In genomic region chr12:105041186-105041585, GRCh38 we compare ENCODE assay signal across 30 cellular contexts. TPM values are rescaled to one million over a fixed set of nuclear protein-coding genes. Genes with fewer than 3 reads are reported as not detected.
DNase-seq lines count a peak whose midpoint lies in the region; ATAC-seq and TF ChIP-seq lines count a peak whose summit lies in the region.
"Had no signal": no experiment of that assay in that cellular context is flagged by ENCODE, and none has a peak within 500 bp of the region (broad histone marks: within the 10 kb centered on the region; RNA-seq: fewer than 3 reads in every experiment).

No MANE protein-coding gene starts in this region.

- H3K4me1 ChIP-seq in right cardiac atrium (ENCODE audit: control insufficient read depth, insufficient read depth, low read length) (peaks cover 2% of the 10 kb centered on the region), heart right ventricle (peaks cover 0 to 5% (median 0%) of the 10 kb centered on the region in 9 donors)
- H3K4me1 ChIP-seq: colonic mucosa, prostate gland, upper lobe of right lung had no signal

- H3K36me3 Mint-ChIP-seq in activated T-helper 2 cell treated with anti-CD3 and anti-CD28 coated beads, Interferon-gamma antibody, Interleukin-2, Interleukin-4, amounts not matched to agents 10 μg/mL and 5 μg/mL and 100 μg/mL, durations not matched to agents 14 hours and 24 hours and 36 hours (ENCODE audit: low read depth): no peaks in the 10 kb centered on the region
- H3K36me3 Mint-ChIP-seq: activated naive CD4-positive, alpha-beta T cell treated with anti-CD3 and anti-CD28 coated beads, Interleukin-2, amount 50 U/mL, for 24 hours; mesothelial cell of epicardium; stimulated activated memory B cell treated with anti-CD40 and anti-IgM and Interleukin-4, amounts not matched to agents 10 μg/mL and 1 μg/mL and 100 μg/mL, for 72 hours had no signal

- ATAC-seq in right cardiac atrium: no peak
- no peak for ATAC-seq in heart right ventricle
- ATAC-seq: activated T-helper 17 cell treated with anti-CD3 and anti-CD28 coated beads, Interleukin-2, amount 50 U/mL, for 72 hours; Panc1; stimulated activated memory B cell treated with anti-CD40 and anti-IgM and Interleukin-4, amounts not matched to agents 10 μg/mL and 1 μg/mL and 100 μg/mL, for 72 hours; upper lobe of right lung had no signal

- DNase-seq in right cardiac atrium (peak in 2 of 3 donors; percentile 20 to 73), heart right ventricle (no peak), fibroblast of peridontal ligament (ENCODE audit: extremely low read depth) (peak; percentile 21), non-pigmented ciliary epithelial cell (ENCODE audit: low read depth) (peak; percentile 9), cerebellar nuclear complex (lab: John Stamatoyannopoulos, UW) (no peak), MG63 (no peak)
- DNase-seq in stimulated activated CD4-positive, alpha-beta T cell treated with anti-CD3 and anti-CD28 coated beads, Interleukin-15, amount 100 ng/mL, for 24 hours: no peak
- DNase-seq in activated T-helper 2 cell treated with anti-CD3 and anti-CD28 coated beads, Interferon-gamma antibody, Interleukin-2, Interleukin-4, amounts not matched to agents 10 μg/mL and 5 μg/mL and 100 μg/mL, durations not matched to agents 14 hours and 24 hours and 36 hours (ENCODE audit: low spot score): no peak
- DNase-seq: activated CD4-positive, alpha-beta T cell treated with anti-CD3 and anti-CD28 coated beads for 48 hours; AML-193; amniotic stem cell; CD4-positive, alpha-beta T cell; effector CD4-positive, alpha-beta T cell; Karpas-422; MV-4-11; NCI-H1436; NCI-H2107; NCI-H345; NCI-H774; SHP77 treated with DMSO at 0.1 percent for 48 hours; upper lobe of right lung; WERI-Rb-1 had no signal

- H3K9me3 ChIP-seq in right cardiac atrium (ENCODE audit: control insufficient read depth, low read length): no peaks in the 10 kb centered on the region
- H3K9me3 ChIP-seq in heart right ventricle: no peaks in the 10 kb centered on the region
- no peaks in the 10 kb centered on the region for H3K9me3 ChIP-seq in MG63
- H3K9me3 ChIP-seq: colonic mucosa, neutrophil, prostate gland, upper lobe of right lung had no signal

- TF ChIP-seq CTCF in heart right ventricle (IDR thresholded peaks at IDR 0.05): no peak

- no peak overlapping the region for H3K27ac Mint-ChIP-seq in activated T-helper 2 cell treated with anti-CD3 and anti-CD28 coated beads, Interferon-gamma antibody, Interleukin-2, Interleukin-4, amounts not matched to agents 10 μg/mL and 5 μg/mL and 100 μg/mL, durations not matched to agents 14 hours and 24 hours and 36 hours
- H3K27ac Mint-ChIP-seq: activated naive CD4-positive, alpha-beta T cell treated with anti-CD3 and anti-CD28 coated beads, Interleukin-2, amount 50 U/mL, for 24 hours; activated T-helper 17 cell treated with anti-CD3 and anti-CD28 coated beads, Interleukin-2, amount 50 U/mL, for 72 hours; CD4-positive, alpha-beta T cell; mesothelial cell of epicardium; stimulated activated memory B cell treated with anti-CD40 and anti-IgM and Interleukin-4, amounts not matched to agents 10 μg/mL and 1 μg/mL and 100 μg/mL, for 72 hours had no signal

- H3K36me3 ChIP-seq in heart right ventricle: peaks cover 0 to 11% (median 0%) of the 10 kb centered on the region in 9 donors
- peaks cover 46% of the 10 kb centered on the region for H3K36me3 ChIP-seq in MG63
- H3K36me3 ChIP-seq: colonic mucosa, neutrophil, prostate gland, upper lobe of right lung, WERI-Rb-1 had no signal

- H3K27me3 ChIP-seq in right cardiac atrium (ENCODE audit: control insufficient read depth, insufficient read depth) (no peaks in the 10 kb centered on the region), heart right ventricle (no peaks in the 10 kb centered on the region), MG63 (no peaks in the 10 kb centered on the region)
- H3K27me3 ChIP-seq: colonic mucosa, neutrophil, upper lobe of right lung had no signal

- H3K27me3 Mint-ChIP-seq in activated T-helper 2 cell treated with anti-CD3 and anti-CD28 coated beads, Interferon-gamma antibody, Interleukin-2, Interleukin-4, amounts not matched to agents 10 μg/mL and 5 μg/mL and 100 μg/mL, durations not matched to agents 14 hours and 24 hours and 36 hours (ENCODE audit: low read depth): no peaks in the 10 kb centered on the region
- H3K27me3 Mint-ChIP-seq: activated naive CD4-positive, alpha-beta T cell treated with anti-CD3 and anti-CD28 coated beads, Interleukin-2, amount 50 U/mL, for 24 hours; activated T-helper 17 cell treated with anti-CD3 and anti-CD28 coated beads, Interleukin-2, amount 50 U/mL, for 72 hours; CD4-positive, alpha-beta T cell; stimulated activated memory B cell treated with anti-CD40 and anti-IgM and Interleukin-4, amounts not matched to agents 10 μg/mL and 1 μg/mL and 100 μg/mL, for 72 hours had no signal

- H3K4me1 Mint-ChIP-seq in activated T-helper 2 cell treated with anti-CD3 and anti-CD28 coated beads, Interferon-gamma antibody, Interleukin-2, Interleukin-4, amounts not matched to agents 10 μg/mL and 5 μg/mL and 100 μg/mL, durations not matched to agents 14 hours and 24 hours and 36 hours (ENCODE audit: low read depth): peaks cover 18% of the 10 kb centered on the region
- H3K4me1 Mint-ChIP-seq: mesothelial cell of epicardium had no signal

- no peaks in the 10 kb centered on the region for H3K9me3 Mint-ChIP-seq in activated T-helper 2 cell treated with anti-CD3 and anti-CD28 coated beads, Interferon-gamma antibody, Interleukin-2, Interleukin-4, amounts not matched to agents 10 μg/mL and 5 μg/mL and 100 μg/mL, durations not matched to agents 14 hours and 24 hours and 36 hours
- H3K9me3 Mint-ChIP-seq: activated naive CD4-positive, alpha-beta T cell treated with anti-CD3 and anti-CD28 coated beads, Interleukin-2, amount 50 U/mL, for 24 hours; activated T-helper 17 cell treated with anti-CD3 and anti-CD28 coated beads, Interleukin-2, amount 50 U/mL, for 72 hours; CD4-positive, alpha-beta T cell; mesothelial cell of epicardium; stimulated activated memory B cell treated with anti-CD40 and anti-IgM and Interleukin-4, amounts not matched to agents 10 μg/mL and 1 μg/mL and 100 μg/mL, for 72 hours had no signal

- no peak overlapping the region for H3K4me3 Mint-ChIP-seq in activated T-helper 2 cell treated with anti-CD3 and anti-CD28 coated beads, Interferon-gamma antibody, Interleukin-2, Interleukin-4, amounts not matched to agents 10 μg/mL and 5 μg/mL and 100 μg/mL, durations not matched to agents 14 hours and 24 hours and 36 hours (ENCODE audit: low read depth)
- H3K4me3 Mint-ChIP-seq: activated naive CD4-positive, alpha-beta T cell treated with anti-CD3 and anti-CD28 coated beads, Interleukin-2, amount 50 U/mL, for 24 hours; activated T-helper 17 cell treated with anti-CD3 and anti-CD28 coated beads, Interleukin-2, amount 50 U/mL, for 72 hours; CD4-positive, alpha-beta T cell; mesothelial cell of epicardium; stimulated activated memory B cell treated with anti-CD40 and anti-IgM and Interleukin-4, amounts not matched to agents 10 μg/mL and 1 μg/mL and 100 μg/mL, for 72 hours had no signal

- no peak overlapping the region for H3K27ac ChIP-seq in right cardiac atrium (ENCODE audit: low read length)
- no peak overlapping the region for H3K27ac ChIP-seq in heart right ventricle
- H3K27ac ChIP-seq: colonic mucosa, neutrophil, prostate gland, upper lobe of right lung, WERI-Rb-1 had no signal

- intact Hi-C loops in right cardiac atrium (cut with DNase I): no loop called here
- intact Hi-C loops in heart right ventricle (cut with DNase I): loop anchor here in 1 of 10 donors (10.0 kb wide), 1 partner anchor 166 kb away; no protein-coding TSS in a partner anchor
- intact Hi-C loops in activated T-helper 2 cell treated with anti-CD3 and anti-CD28 coated beads, Interferon-gamma antibody, Interleukin-2, Interleukin-4, amounts not matched to agents 10 μg/mL and 5 μg/mL and 100 μg/mL, durations not matched to agents 14 hours and 24 hours and 36 hours (cut with micrococcal nuclease): no loop called here

- 51% methylated on average over 3 of the region's 3 CpGs for WGBS in right cardiac atrium
- WGBS in heart right ventricle, 2 donors: 76 to 81% methylated on average over 3 of the region's 3 CpGs

- H3K4me3 ChIP-seq in right cardiac atrium (ENCODE audit: low read length): no peak overlapping the region
- H3K4me3 ChIP-seq in heart right ventricle: no peak overlapping the region
- H3K4me3 ChIP-seq in MG63: no peak overlapping the region
- H3K4me3 ChIP-seq: colonic mucosa, prostate gland, upper lobe of right lung had no signal

RNA-seq across cellular contexts. Expression of gene ALDH1L2, which starts 43.1 kb away (rescaled TPM):
- 1 to 10 TPM; 2.0 to 5.8 (median 5.2) TPM for total RNA-seq in right cardiac atrium
- polyA plus RNA-seq in right cardiac atrium: 1.2 TPM
- 1 to 10 TPM; 1.1 to 3.7 (median 1.5) TPM for total RNA-seq in heart right ventricle
- polyA plus RNA-seq in heart right ventricle: 1 to 10 TPM; 1.1 to 1.7 TPM
- 10.5 and 11.2 TPM in 2 replicates for total RNA-seq in MG63 (2014; rRNA removed; shearing (Covaris generic); ENCODE audit: low replicate concordance)
- 1.0 and 1.4 TPM in 2 replicates for total RNA-seq in activated T-helper 2 cell treated with anti-CD3 and anti-CD28 coated beads, Interferon-gamma antibody, Interleukin-2, Interleukin-4, amounts not matched to agents 10 μg/mL and 5 μg/mL and 100 μg/mL, durations not matched to agents 14 hours and 24 hours and 36 hours

RNA-seq across cellular contexts. Expression of gene NOPCHAP1, which starts 55.1 kb away (rescaled TPM):
- total RNA-seq in right cardiac atrium (10 to 100 TPM in 1 of 4 donors, 1 to 10 TPM in 3; 6.9 to 11.2 (median 8.9) TPM), heart right ventricle (10 to 100 TPM in 7 of 10 donors, 1 to 10 TPM in 3; 7.7 to 14.5 (median 12.1) TPM)
- polyA plus RNA-seq in right cardiac atrium (5.0 TPM), heart right ventricle (1 to 10 TPM; 4.5 to 8.1 TPM)
- 7.3 and 12.5 TPM in 2 replicates for total RNA-seq in MG63 (2014; rRNA removed; shearing (Covaris generic); ENCODE audit: low replicate concordance)
- 25.2 and 29.6 TPM in 2 replicates for total RNA-seq in activated T-helper 2 cell treated with anti-CD3 and anti-CD28 coated beads, Interferon-gamma antibody, Interleukin-2, Interleukin-4, amounts not matched to agents 10 μg/mL and 5 μg/mL and 100 μg/mL, durations not matched to agents 14 hours and 24 hours and 36 hours

Comparison
In these comparisons a context has a peak if more than half of its experiments do, and no peak if none do; other contexts are left out.
1. DNase-seq: peak in right cardiac atrium (2 of 3), fibroblast of peridontal ligament (single experiment) and non-pigmented ciliary epithelial cell (single experiment); none in heart right ventricle (0 of 2), stimulated activated CD4-positive, alpha-beta T cell treated with anti-CD3 and anti-CD28 coated beads, Interleukin-15, amount 100 ng/mL, for 24 hours (single experiment), cerebellar nuclear complex (0 of 2), MG63 (single experiment) and activated T-helper 2 cell treated with anti-CD3 and anti-CD28 coated beads, Interferon-gamma antibody, Interleukin-2, Interleukin-4, amounts not matched to agents 10 μg/mL and 5 μg/mL and 100 μg/mL, durations not matched to agents 14 hours and 24 hours and 36 hours (single experiment).